In genomic region chr3:53161820-53162671, GRCh38 we compare ENCODE assay signal across 8 cellular contexts. TPM values are rescaled to one million over a fixed set of nuclear protein-coding genes. Genes with fewer than 3 reads are reported as not detected.
A peak's percentile ranks its signal among the peaks of the same experiment; 100 is the strongest.
DNase-seq lines count a peak whose midpoint lies in the region; ATAC-seq and TF ChIP-seq lines count a peak whose summit lies in the region.

No MANE protein-coding gene starts in this region.

- WGBS in right lobe of liver (ENCODE audit: insufficient coverage, low coverage, low lambda C conversion rate, missing lambda C conversion rate) = 10% methylated on average over 28 of the region's 49 CpGs

- TF ChIP-seq POLR2A in right lobe of liver (IDR thresholded peaks at IDR 0.05) = no peak

- in situ Hi-C loops in G401 (cut with HindIII; ENCODE audit: low sequenced_read_pairs) = no loop called here

- H3K4me1 ChIP-seq in DOHH2 (ENCODE audit: control insufficient read depth, low read length) (peaks cover 84% of the 10 kb centered on the region), right lobe of liver (peaks cover 0 to 18% (median 8%) of the 10 kb centered on the region in 4 donors)

- peak overlapping the region; percentile 67 for H3K27ac Mint-ChIP-seq in T-helper 2 cell treated with Interferon-gamma antibody and Interleukin-4, amounts not matched to agents 5 μg/mL and 100 μg/mL, for 36 hours

- H3K4me2 ChIP-seq in DOHH2 (ENCODE audit: low read length) = peak overlapping the region; percentile 98

- peak overlapping the region; percentile 95 for H3K4me3 ChIP-seq in DOHH2 (ENCODE audit: low read length)
- H3K4me3 ChIP-seq in right lobe of liver = peak overlapping the region; percentile 52 to 93 (median 74)

- peaks cover 67% of the 10 kb centered on the region for H3K79me2 ChIP-seq in DOHH2 (ENCODE audit: control insufficient read depth, low read length)

- peak; percentile 52 for DNase-seq in T-helper 2 cell treated with Interferon-gamma antibody and Interleukin-4, amounts not matched to agents 5 μg/mL and 100 μg/mL, for 36 hours (ENCODE audit: low spot score)
- DNase-seq in central memory CD4-positive, alpha-beta T cell = peak; percentile 36
- no peak for DNase-seq in right lobe of liver
- DNase-seq in stimulated activated CD8-positive, alpha-beta memory T cell treated with anti-CD3 and anti-CD28 coated beads, Interleukin-7, amount 100 ng/mL, for 4 hours (ENCODE audit: low read depth in 2 of 2) = peak; percentile 47 to 49
- DNase-seq in C1 segment of cervical spinal cord (lab: John Stamatoyannopoulos, UW) = no peak
- no peak for DNase-seq in G401 (ENCODE audit: low spot score)

- no peaks in the 10 kb centered on the region for H3K36me3 Mint-ChIP-seq in T-helper 2 cell treated with Interferon-gamma antibody and Interleukin-4, amounts not matched to agents 5 μg/mL and 100 μg/mL, for 36 hours (ENCODE audit: low read depth)

- intact Hi-C loops in right lobe of liver (cut with DNase I) = no loop called here

- H3K36me3 ChIP-seq in DOHH2 (ENCODE audit: control insufficient read depth, low read length) (peaks cover 47% of the 10 kb centered on the region), right lobe of liver (no peaks in the 10 kb centered on the region)

- H3K4me1 Mint-ChIP-seq in T-helper 2 cell treated with Interferon-gamma antibody and Interleukin-4, amounts not matched to agents 5 μg/mL and 100 μg/mL, for 36 hours (ENCODE audit: low read depth) = peaks cover 26% of the 10 kb centered on the region

- peaks cover 21% of the 10 kb centered on the region for H3F3A ChIP-seq in DOHH2 (ENCODE audit: control insufficient read depth, insufficient read depth)

- H3K4me3 Mint-ChIP-seq in T-helper 2 cell treated with Interferon-gamma antibody and Interleukin-4, amounts not matched to agents 5 μg/mL and 100 μg/mL, for 36 hours = peak overlapping the region; percentile 84

- TF ChIP-seq CTCF in DOHH2 (IDR thresholded peaks at IDR 0.05; ENCODE audit: low read depth, low read length, poor library complexity, severe bottlenecking) (no peak), right lobe of liver (IDR thresholded peaks at IDR 0.05) (no peak)

- H3K9me3 Mint-ChIP-seq in T-helper 2 cell treated with Interferon-gamma antibody and Interleukin-4, amounts not matched to agents 5 μg/mL and 100 μg/mL, for 36 hours = no peaks in the 10 kb centered on the region

- peak overlapping the region; percentile 73 for H3K27ac ChIP-seq in DOHH2 (ENCODE audit: low read depth, low read length)
- H3K27ac ChIP-seq in right lobe of liver = peak overlapping the region in 2 of 3 donors; percentile 41 to 81

- H3K27me3 Mint-ChIP-seq in T-helper 2 cell treated with Interferon-gamma antibody and Interleukin-4, amounts not matched to agents 5 μg/mL and 100 μg/mL, for 36 hours (ENCODE audit: low read depth) = peaks cover 26% of the 10 kb centered on the region

- no peaks in the 10 kb centered on the region for H3K9me2 ChIP-seq in DOHH2 (replicated peaks; ENCODE audit: control insufficient read depth, low read length)

- H3K9me3 ChIP-seq in DOHH2 (ENCODE audit: control insufficient read depth, insufficient read depth, low read length) (no peaks in the 10 kb centered on the region), right lobe of liver (no peaks in the 10 kb centered on the region)

- H3K27me3 ChIP-seq in DOHH2 (ENCODE audit: control insufficient read depth, low read length) (no peaks in the 10 kb centered on the region), right lobe of liver (no peaks in the 10 kb centered on the region)

- peaks cover 27% of the 10 kb centered on the region; the same call in 1 of the 2 replicates for H4K20me1 ChIP-seq in DOHH2 (ENCODE audit: control insufficient read depth, insufficient read depth, low read depth, low read length)

- ATAC-seq in HG02678 (IDR thresholded peaks at IDR 0.05; ENCODE audit: unreplicated experiment) (peak; percentile 25), right lobe of liver (no peak)

RNA-seq across cellular contexts. Expression of gene PRKCD, which starts 1.0 kb away (rescaled TPM):
- total RNA-seq in right lobe of liver = 1 to 10 TPM; 3.5 to 8.3 (median 5.1) TPM
- total RNA-seq in G401 (2014; rRNA removed; shearing (Covaris generic)) = 14.8 and 18.9 TPM in 2 replicates

RNA-seq across cellular contexts. Expression of gene RFT1, which starts 31.8 kb away (rescaled TPM):
- total RNA-seq in right lobe of liver = 10 to 100 TPM in 4 of 6 experiments, 1 to 10 TPM in 2; 9.3 to 12.4 (median 10.4) TPM
- 13.6 and 15.0 TPM in 2 replicates for total RNA-seq in G401 (2014; rRNA removed; shearing (Covaris generic))

Comparison
In these comparisons a context has a peak if more than half of its experiments do, and no peak if none do; other contexts are left out.
1. DNase-seq: peak in T-helper 2 cell treated with Interferon-gamma antibody and Interleukin-4, amounts not matched to agents 5 μg/mL and 100 μg/mL, for 36 hours (single experiment), central memory CD4-positive, alpha-beta T cell (single experiment) and stimulated activated CD8-positive, alpha-beta memory T cell treated with anti-CD3 and anti-CD28 coated beads, Interleukin-7, amount 100 ng/mL, for 4 hours (2 of 2); none in right lobe of liver (0 of 3), C1 segment of cervical spinal cord (0 of 14) and G401 (single experiment).